4 cellular contexts compared by ENCODE assay signal in the genomic region with DNA sequence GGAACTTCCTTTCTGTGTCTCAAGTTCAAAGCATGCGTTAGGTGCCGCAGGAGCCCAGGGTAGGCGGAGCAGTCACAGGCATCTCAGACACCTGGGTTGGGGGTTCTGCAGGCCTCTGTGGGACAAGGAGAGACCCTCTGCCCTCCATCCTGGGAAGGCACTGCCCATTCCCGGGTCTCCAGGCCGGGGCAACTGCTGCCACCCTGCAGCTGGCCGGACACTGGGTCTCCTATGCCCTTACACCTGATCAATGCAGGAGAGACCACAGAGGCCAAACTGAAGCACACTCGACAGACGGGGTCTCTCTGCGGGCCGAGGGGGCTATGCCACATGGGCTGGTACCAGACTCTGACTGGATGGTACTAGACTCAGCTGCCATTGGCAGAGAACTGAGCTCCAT. TPM values are rescaled to one million over a fixed set of nuclear protein-coding genes. Genes with fewer than 3 reads are reported as not detected.
"Had no signal": no experiment of that assay in that cellular context is flagged by ENCODE, and none has a peak within 500 bp of the region (broad histone marks: within the 10 kb centered on the region; RNA-seq: fewer than 3 reads in every experiment).

No MANE protein-coding gene starts in this region.

- DNase-seq: GDM1, GF-D8 had no signal

- ATAC-seq: GM12878 had no signal

- H3K4me3 ChIP-seq: GM12878 had no signal

RNA-seq across cellular contexts. Expression of gene GCK, which starts 48.5 kb away (rescaled TPM):
- total RNA-seq: G401, GM12878 had no signal
